In the genomic region with DNA sequence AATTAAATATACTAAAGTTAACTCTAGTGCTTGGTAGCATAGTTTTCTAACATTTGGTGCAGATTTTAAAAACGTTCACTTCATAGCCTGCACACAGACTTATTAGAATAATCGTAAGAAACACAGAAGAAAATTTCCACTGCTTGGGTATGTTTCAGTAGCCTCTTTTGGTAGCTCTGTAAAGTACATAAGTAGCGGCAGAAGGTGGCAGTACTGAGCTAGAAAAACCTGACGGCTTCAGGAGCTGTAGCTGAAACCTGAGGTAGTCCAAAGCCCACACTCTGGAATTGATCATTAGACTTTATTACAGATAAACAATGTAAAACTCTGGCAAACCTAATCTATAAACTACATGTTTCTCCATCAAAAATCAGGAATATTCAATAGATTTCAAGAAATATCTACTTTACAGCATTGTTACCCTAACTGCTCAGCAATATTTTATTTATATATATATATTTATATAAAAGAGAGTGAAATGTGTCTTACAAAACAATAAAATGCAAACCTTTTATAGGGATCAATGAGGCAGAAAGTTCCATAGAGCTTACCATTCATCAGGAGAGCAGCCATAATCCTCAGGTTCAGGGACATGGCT, we compare ENCODE assay signal across 1 cellular context.
TF ChIP-seq lines count a peak whose summit lies in the region.

No MANE protein-coding gene starts in this region.

TF ChIP-seq in HepG2, 621 proteins besides CTCF, POLR2A, EP300 and RAD21 (continued from another document):
- TF ChIP-seq, protein P1, sequence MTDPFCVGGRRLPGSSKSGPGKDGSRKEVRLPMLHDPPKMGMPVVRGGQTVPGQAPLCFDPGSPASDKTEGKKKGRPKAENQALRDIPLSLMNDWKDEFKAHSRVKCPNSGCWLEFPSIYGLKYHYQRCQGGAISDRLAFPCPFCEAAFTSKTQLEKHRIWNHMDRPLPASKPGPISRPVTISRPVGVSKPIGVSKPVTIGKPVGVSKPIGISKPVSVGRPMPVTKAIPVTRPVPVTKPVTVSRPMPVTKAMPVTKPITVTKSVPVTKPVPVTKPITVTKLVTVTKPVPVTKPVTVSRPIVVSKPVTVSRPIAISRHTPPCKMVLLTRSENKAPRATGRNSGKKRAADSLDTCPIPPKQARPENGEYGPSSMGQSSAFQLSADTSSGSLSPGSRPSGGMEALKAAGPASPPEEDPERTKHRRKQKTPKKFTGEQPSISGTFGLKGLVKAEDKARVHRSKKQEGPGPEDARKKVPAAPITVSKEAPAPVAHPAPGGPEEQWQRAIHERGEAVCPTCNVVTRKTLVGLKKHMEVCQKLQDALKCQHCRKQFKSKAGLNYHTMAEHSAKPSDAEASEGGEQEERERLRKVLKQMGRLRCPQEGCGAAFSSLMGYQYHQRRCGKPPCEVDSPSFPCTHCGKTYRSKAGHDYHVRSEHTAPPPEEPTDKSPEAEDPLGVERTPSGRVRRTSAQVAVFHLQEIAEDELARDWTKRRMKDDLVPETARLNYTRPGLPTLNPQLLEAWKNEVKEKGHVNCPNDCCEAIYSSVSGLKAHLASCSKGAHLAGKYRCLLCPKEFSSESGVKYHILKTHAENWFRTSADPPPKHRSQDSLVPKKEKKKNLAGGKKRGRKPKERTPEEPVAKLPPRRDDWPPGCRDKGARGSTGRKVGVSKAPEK (CRISPR knock-in tag; IDR thresholded peaks at IDR 0.05; ENCODE audit: borderline replicate concordance): no peak
- TF ChIP-seq NFE2 (CRISPR knock-in tag; IDR thresholded peaks at IDR 0.05) (no peak), SMC3 (IDR thresholded peaks at IDR 0.05; ENCODE audit: low read length) (peak; percentile 84), FOXA1 (IDR thresholded peaks at IDR 0.05) (no peak), FOXA1 (CRISPR knock-in tag; IDR thresholded peaks at IDR 0.05) (0 out of 2 replicates have a peak, but pooled peaks have one; percentile 24), ELF1 (CRISPR knock-in tag; IDR thresholded peaks at IDR 0.05) (no peak), SMAD1 (CRISPR knock-in tag; IDR thresholded peaks at IDR 0.05; ENCODE audit: borderline replicate concordance, low read depth) (no peak), MAFK (conservative IDR thresholded peaks at IDR 0.05 in 1 of 2, IDR thresholded peaks at IDR 0.05 in 1 of 2; ENCODE audit: low read length in 2 of 2) (no peak), NFE2L2 (IDR thresholded peaks at IDR 0.05; ENCODE audit: low read length) (no peak), SALL1 (CRISPR knock-in tag; IDR thresholded peaks at IDR 0.05) (no peak), STAG1 (CRISPR knock-in tag; IDR thresholded peaks at IDR 0.05) (peak; percentile 82)
- TF ChIP-seq, protein P2, sequence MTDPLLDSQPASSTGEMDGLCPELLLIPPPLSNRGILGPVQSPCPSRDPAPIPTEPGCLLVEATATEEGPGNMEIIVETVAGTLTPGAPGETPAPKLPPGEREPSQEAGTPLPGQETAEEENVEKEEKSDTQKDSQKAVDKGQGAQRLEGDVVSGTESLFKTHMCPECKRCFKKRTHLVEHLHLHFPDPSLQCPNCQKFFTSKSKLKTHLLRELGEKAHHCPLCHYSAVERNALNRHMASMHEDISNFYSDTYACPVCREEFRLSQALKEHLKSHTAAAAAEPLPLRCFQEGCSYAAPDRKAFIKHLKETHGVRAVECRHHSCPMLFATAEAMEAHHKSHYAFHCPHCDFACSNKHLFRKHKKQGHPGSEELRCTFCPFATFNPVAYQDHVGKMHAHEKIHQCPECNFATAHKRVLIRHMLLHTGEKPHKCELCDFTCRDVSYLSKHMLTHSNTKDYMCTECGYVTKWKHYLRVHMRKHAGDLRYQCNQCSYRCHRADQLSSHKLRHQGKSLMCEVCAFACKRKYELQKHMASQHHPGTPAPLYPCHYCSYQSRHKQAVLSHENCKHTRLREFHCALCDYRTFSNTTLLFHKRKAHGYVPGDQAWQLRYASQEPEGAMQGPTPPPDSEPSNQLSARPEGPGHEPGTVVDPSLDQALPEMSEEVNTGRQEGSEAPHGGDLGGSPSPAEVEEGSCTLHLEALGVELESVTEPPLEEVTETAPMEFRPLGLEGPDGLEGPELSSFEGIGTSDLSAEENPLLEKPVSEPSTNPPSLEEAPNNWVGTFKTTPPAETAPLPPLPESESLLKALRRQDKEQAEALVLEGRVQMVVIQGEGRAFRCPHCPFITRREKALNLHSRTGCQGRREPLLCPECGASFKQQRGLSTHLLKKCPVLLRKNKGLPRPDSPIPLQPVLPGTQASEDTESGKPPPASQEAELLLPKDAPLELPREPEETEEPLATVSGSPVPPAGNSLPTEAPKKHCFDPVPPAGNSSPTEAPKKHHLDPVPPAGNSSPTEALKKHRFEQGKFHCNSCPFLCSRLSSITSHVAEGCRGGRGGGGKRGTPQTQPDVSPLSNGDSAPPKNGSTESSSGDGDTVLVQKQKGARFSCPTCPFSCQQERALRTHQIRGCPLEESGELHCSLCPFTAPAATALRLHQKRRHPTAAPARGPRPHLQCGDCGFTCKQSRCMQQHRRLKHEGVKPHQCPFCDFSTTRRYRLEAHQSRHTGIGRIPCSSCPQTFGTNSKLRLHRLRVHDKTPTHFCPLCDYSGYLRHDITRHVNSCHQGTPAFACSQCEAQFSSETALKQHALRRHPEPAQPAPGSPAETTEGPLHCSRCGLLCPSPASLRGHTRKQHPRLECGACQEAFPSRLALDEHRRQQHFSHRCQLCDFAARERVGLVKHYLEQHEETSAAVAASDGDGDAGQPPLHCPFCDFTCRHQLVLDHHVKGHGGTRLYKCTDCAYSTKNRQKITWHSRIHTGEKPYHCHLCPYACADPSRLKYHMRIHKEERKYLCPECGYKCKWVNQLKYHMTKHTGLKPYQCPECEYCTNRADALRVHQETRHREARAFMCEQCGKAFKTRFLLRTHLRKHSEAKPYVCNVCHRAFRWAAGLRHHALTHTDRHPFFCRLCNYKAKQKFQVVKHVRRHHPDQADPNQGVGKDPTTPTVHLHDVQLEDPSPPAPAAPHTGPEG (CRISPR knock-in tag; IDR thresholded peaks at IDR 0.05): no peak
